In genomic region chr1:92843429-92844352, GRCh38 we compare ENCODE assay signal across 16 cellular contexts. TPM values are rescaled to one million over a fixed set of nuclear protein-coding genes. Genes with fewer than 3 reads are reported as not detected.
DNase-seq lines count a peak whose midpoint lies in the region; ATAC-seq, FAIRE-seq and TF ChIP-seq lines count a peak whose summit lies in the region.
"Had no signal": no experiment of that assay in that cellular context is flagged by ENCODE, and none has a peak within 500 bp of the region (broad histone marks: within the 10 kb centered on the region; RNA-seq: fewer than 3 reads in every experiment).

No MANE protein-coding gene starts in this region.

- ATAC-seq in T-helper 17 cell (no peak), GM21381 (IDR thresholded peaks at IDR 0.05; ENCODE audit: unreplicated experiment) (no peak), GM18907 (IDR thresholded peaks at IDR 0.05; ENCODE audit: unreplicated experiment) (no peak)

- H3K4me3 Mint-ChIP-seq in T-helper 17 cell (no peak overlapping the region), mesothelial cell of epicardium (no peak overlapping the region)

- H3K9me3 ChIP-seq in T-helper 17 cell (ENCODE audit: control insufficient read depth, low read length, poor library complexity, severe bottlenecking) = no peaks in the 10 kb centered on the region
- H3K9me3 ChIP-seq: esophagus muscularis mucosa had no signal

- H3K27me3 Mint-ChIP-seq in T-helper 17 cell (no peaks in the 10 kb centered on the region), mesothelial cell of epicardium (ENCODE audit: low read depth) (no peaks in the 10 kb centered on the region)

- peak; percentile 53 for DNase-seq in activated CD8-positive, alpha-beta memory T cell treated with anti-CD3 and anti-CD28 coated beads for 24 hours
- no peak for DNase-seq in activated CD8-positive, alpha-beta memory T cell treated with anti-CD3 and anti-CD28 coated beads, Interleukin-2, amount 50 U/mL, for 4 hours
- no peak for DNase-seq in GM12891 (ENCODE audit: insufficient read length, low spot score)
- DNase-seq in T-helper 17 cell = no peak
- no peak for DNase-seq in mesothelial cell of epicardium (ENCODE audit: low spot score in 2 of 2, unreplicated experiment in 2 of 2)
- DNase-seq in GM20000 (ENCODE audit: low spot score) = no peak
- DNase-seq: glutamatergic neuron, H7, mesendoderm, MV-4-11, NCI-H2081 treated with DMSO at 0.1 percent for 48 hours, NCI-H524 treated with DMSO at 0.1 percent for 48 hours had no signal

- TF ChIP-seq CTCF in mesothelial cell of epicardium (IDR thresholded peaks at IDR 0.05; ENCODE audit: unreplicated experiment) (no peak), GM20000 (IDR thresholded peaks at IDR 0.05; ENCODE audit: extremely low read depth, missing control alignments) (no peak)

- H3K36me3 Mint-ChIP-seq in T-helper 17 cell (ENCODE audit: low read depth) = peaks cover 12% of the 10 kb centered on the region
- peaks cover 40% of the 10 kb centered on the region for H3K36me3 Mint-ChIP-seq in mesothelial cell of epicardium

- FAIRE-seq in GM12891 (lab: Jason Lieb, UNC) = no peak
- FAIRE-seq: RCC 7860 had no signal

- TF ChIP-seq POLR2A in GM12891 (IDR thresholded peaks at IDR 0.05; ENCODE audit: low read depth, low read length) = peak; percentile 30

- H3K4me1 Mint-ChIP-seq in T-helper 17 cell = peaks cover 15% of the 10 kb centered on the region
- peaks cover 11% of the 10 kb centered on the region for H3K4me1 Mint-ChIP-seq in mesothelial cell of epicardium

- peak overlapping the region; percentile 67 for H3K27ac Mint-ChIP-seq in T-helper 17 cell
- peak overlapping the region; percentile 9 for H3K27ac Mint-ChIP-seq in mesothelial cell of epicardium

- no peaks in the 10 kb centered on the region for H3K9me3 Mint-ChIP-seq in mesothelial cell of epicardium

TF ChIP-seq in GM12891, 5 proteins besides CTCF, POLR2A, EP300 and RAD21:
- no peak for TF ChIP-seq TAF1 (IDR thresholded peaks at IDR 0.05; ENCODE audit: low read depth, low read length)
- TF ChIP-seq POLR2AphosphoS5 (IDR thresholded peaks at IDR 0.05; ENCODE audit: low read depth, low read length) = peak; percentile 15

RNA-seq across cellular contexts. Expression of gene RPL5, which starts 11.9 kb away (rescaled TPM):
- 3,960 TPM for polyA plus RNA-seq in GM12891 (2012; ENCODE audit: low read depth, missing spikeins)
- total RNA-seq in T-helper 17 cell (1,000 to 10,000 TPM; 1,386 to 1,390 TPM), mesothelial cell of epicardium (1,556 to 1,645 TPM (median 1,628 TPM) in 3 replicates)

RNA-seq across cellular contexts. Expression of gene EVI5, which starts 58.8 kb away (rescaled TPM):
- 1.1 TPM for polyA plus RNA-seq in GM12891 (2012; ENCODE audit: low read depth, missing spikeins)
- under 1 TPM; 0.70 to 0.80 TPM for total RNA-seq in T-helper 17 cell
- total RNA-seq in mesothelial cell of epicardium = 37.8 to 40.0 TPM (median 39.2 TPM) in 3 replicates

Comparison
In these comparisons a context has a peak if more than half of its experiments do, and no peak if none do; other contexts are left out.
1. RNA of gene EVI5, which starts 58.8 kb away (total RNA-seq): 37.8 to 40.0 TPM in mesothelial cell of epicardium; 0.70 to 0.80 TPM in T-helper 17 cell; every median in the first group is over 10 times any median in the second.